In genomic region chr19:36574762-36575161, GRCh38 we compare ENCODE assay signal across 1 cellular context.
TF ChIP-seq lines count a peak whose summit lies in the region.

No MANE protein-coding gene starts in this region.

TF ChIP-seq in H1, 55 proteins besides CTCF, POLR2A, EP300 and RAD21 (continued from another document):
- TF ChIP-seq HDAC6 (IDR thresholded peaks at IDR 0.05; ENCODE audit: low read depth, low read length), result no peak
- no peak for TF ChIP-seq ASH2L (IDR thresholded peaks at IDR 0.05; ENCODE audit: low read length)
- no peak for TF ChIP-seq NRF1 (IDR thresholded peaks at IDR 0.05; ENCODE audit: low read depth, low read length)
- no peak for TF ChIP-seq PHF8 (conservative IDR thresholded peaks at IDR 0.05; ENCODE audit: low read depth, low read length)
- TF ChIP-seq BACH1 (IDR thresholded peaks at IDR 0.05; ENCODE audit: low read length), result no peak
- TF ChIP-seq KDM5A (IDR thresholded peaks at IDR 0.05; ENCODE audit: low read length), result no peak
- TF ChIP-seq CTBP2 (IDR thresholded peaks at IDR 0.05; ENCODE audit: borderline replicate concordance, insufficient read depth, insufficient read length, low read length), result no peak
- no peak for TF ChIP-seq YY1 (IDR thresholded peaks at IDR 0.05; ENCODE audit: low read depth, low read length)
- TF ChIP-seq TAF1 (IDR thresholded peaks at IDR 0.05; ENCODE audit: low read depth, low read length), result no peak
- TF ChIP-seq SIX5 (IDR thresholded peaks at IDR 0.05; ENCODE audit: low read depth, low read length), result no peak
- TF ChIP-seq USF2 (IDR thresholded peaks at IDR 0.05; ENCODE audit: low read length), result no peak
- no peak for TF ChIP-seq JUND (IDR thresholded peaks at IDR 0.05; ENCODE audit: low read length)
- TF ChIP-seq CHD2 (IDR thresholded peaks at IDR 0.05; ENCODE audit: low read length), result no peak
- TF ChIP-seq MAFK (IDR thresholded peaks at IDR 0.05; ENCODE audit: low read depth, low read length), result no peak
- no peak for TF ChIP-seq GTF2F1 (IDR thresholded peaks at IDR 0.05; ENCODE audit: borderline replicate concordance, low read depth, low read length)
- TF ChIP-seq CBX5 (IDR thresholded peaks at IDR 0.05; ENCODE audit: low read depth, low read length), result no peak
- TF ChIP-seq ATF2 (IDR thresholded peaks at IDR 0.05; ENCODE audit: low read length), result no peak
